Comparison of ENCODE assay signal across 16 cellular contexts in genomic region chr4:17173300-17173699, GRCh38.
DNase-seq lines count a peak whose midpoint lies in the region; ATAC-seq and TF ChIP-seq lines count a peak whose summit lies in the region.
"Had no signal": no experiment of that assay in that cellular context is flagged by ENCODE, and none has a peak within 500 bp of the region (broad histone marks: within the 10 kb centered on the region; RNA-seq: fewer than 3 reads in every experiment).

No MANE protein-coding gene starts in this region.

- no peaks in the 10 kb centered on the region for H3K9me2 ChIP-seq in MM.1S (replicated peaks; ENCODE audit: insufficient read depth, low read length)

- H3K36me3 Mint-ChIP-seq in endodermal cell (ENCODE audit: low read depth) (no peaks in the 10 kb centered on the region), nephron progenitor cell (ENCODE audit: low read depth) (no peaks in the 10 kb centered on the region)
- H3K36me3 Mint-ChIP-seq: brain had no signal

- H3K4me3 ChIP-seq in GM12864 (ENCODE audit: low read depth, low read length) (no peak overlapping the region), MM.1S (ENCODE audit: low read length) (no peak overlapping the region), endodermal cell (ENCODE audit: low read length) (no peak overlapping the region), lower lobe of right lung (no peak overlapping the region)
- H3K4me3 ChIP-seq: esophagus muscularis mucosa had no signal

- TF ChIP-seq CTCF in GM12864 (IDR thresholded peaks at IDR 0.05; ENCODE audit: low read depth, low read length, missing control alignments) = peak; percentile 59
- 0 out of 2 replicates have a peak, but pooled peaks have one; percentile 10 for TF ChIP-seq CTCF in MM.1S (IDR thresholded peaks at IDR 0.05; ENCODE audit: low read length)
- peak; percentile 82 for TF ChIP-seq CTCF in endodermal cell (conservative IDR thresholded peaks at IDR 0.05)
- peak; percentile 36 for TF ChIP-seq CTCF in nephron progenitor cell (IDR thresholded peaks at IDR 0.05)
- TF ChIP-seq CTCF in lower lobe of right lung (IDR thresholded peaks at IDR 0.05) = no peak

- no peak overlapping the region for H3K27ac ChIP-seq in MM.1S (ENCODE audit: low read length)
- H3K27ac ChIP-seq in endodermal cell (ENCODE audit: low read depth, low read length) = no peak overlapping the region
- no peak overlapping the region for H3K27ac ChIP-seq in lower lobe of right lung
- H3K27ac ChIP-seq: esophagus muscularis mucosa had no signal

- H3K27ac Mint-ChIP-seq in endodermal cell = no peak overlapping the region
- H3K27ac Mint-ChIP-seq in nephron progenitor cell = peak overlapping the region; percentile 49
- H3K27ac Mint-ChIP-seq: activated B cell treated with CpG ODN at 0.5 μM for 24 hours, brain had no signal

- H3K9ac ChIP-seq in MM.1S (ENCODE audit: low read length) (no peak overlapping the region), endodermal cell (ENCODE audit: extremely low read depth, low read length, poor library complexity, severe bottlenecking) (no peak overlapping the region)

- no peak for ATAC-seq in lower lobe of right lung
- ATAC-seq: stimulated activated naive CD8-positive, alpha-beta T cell treated with anti-CD3 and anti-CD28 coated beads, Interleukin-15, Interleukin-2, amounts not matched to agents 100 U/mL and 50 U/mL, for 24 hours had no signal

- H3K9me3 Mint-ChIP-seq in endodermal cell = no peaks in the 10 kb centered on the region
- H3K9me3 Mint-ChIP-seq in nephron progenitor cell = no peaks in the 10 kb centered on the region
- H3K9me3 Mint-ChIP-seq: activated B cell treated with CpG ODN at 0.5 μM for 24 hours had no signal

- H3K4me3 Mint-ChIP-seq in endodermal cell (no peak overlapping the region), nephron progenitor cell (no peak overlapping the region)
- H3K4me3 Mint-ChIP-seq: activated B cell treated with CpG ODN at 0.5 μM for 24 hours, brain had no signal

- no peak overlapping the region for H2AFZ ChIP-seq in MM.1S (ENCODE audit: low read length)

- DNase-seq in GM12864 (ENCODE audit: low read depth) (peak; percentile 24), MM.1S (no peak), endodermal cell (peak; percentile 82), nephron progenitor cell (peak; percentile 20), lower lobe of right lung (no peak)
- DNase-seq in effector CD8-positive, alpha-beta T cell (lab: John Stamatoyannopoulos, UW) = no peak
- no peak for DNase-seq in activated CD8-positive, alpha-beta memory T cell treated with anti-CD3 and anti-CD28 coated beads for 24 hours
- no peak for DNase-seq in activated T-cell treated with anti-CD3 and anti-CD28 coated beads, Interleukin-2, amount 50 U/mL, for 1 hour
- DNase-seq: activated B cell treated with CpG ODN at 0.5 μM for 24 hours; DMS79; KBM-7; occipital lobe; SHP77; stimulated activated naive CD8-positive, alpha-beta T cell treated with anti-CD3 and anti-CD28 coated beads, Interleukin-15, Interleukin-2, amounts not matched to agents 100 U/mL and 50 U/mL, for 24 hours had no signal

- H3F3A ChIP-seq in MM.1S (ENCODE audit: insufficient read depth, low read length) = no peaks in the 10 kb centered on the region

- H3K4me1 ChIP-seq in MM.1S (ENCODE audit: low read length) (no peaks in the 10 kb centered on the region), endodermal cell (ENCODE audit: control insufficient read depth, insufficient read depth, low read length) (no peaks in the 10 kb centered on the region), lower lobe of right lung (no peaks in the 10 kb centered on the region)

- no peaks in the 10 kb centered on the region for H3K79me2 ChIP-seq in MM.1S (ENCODE audit: low read length)

- no peaks in the 10 kb centered on the region for H3K36me3 ChIP-seq in MM.1S (replicated peaks; ENCODE audit: insufficient read depth, low read length)
- no peaks in the 10 kb centered on the region for H3K36me3 ChIP-seq in endodermal cell (ENCODE audit: control insufficient read depth, insufficient read depth, low read length)
- H3K36me3 ChIP-seq in lower lobe of right lung = no peaks in the 10 kb centered on the region
- H3K36me3 ChIP-seq: esophagus muscularis mucosa had no signal

- H4K20me1 ChIP-seq in MM.1S (ENCODE audit: insufficient read depth, low read length) = no peaks in the 10 kb centered on the region

- no peaks in the 10 kb centered on the region for H3K27me3 ChIP-seq in MM.1S (replicated peaks; ENCODE audit: insufficient read depth, low read length)
- H3K27me3 ChIP-seq in endodermal cell (ENCODE audit: control insufficient read depth, insufficient read depth, low read length, poor library complexity, severe bottlenecking) = no peaks in the 10 kb centered on the region
- H3K27me3 ChIP-seq in lower lobe of right lung (ENCODE audit: low read depth) = no peaks in the 10 kb centered on the region
- H3K27me3 ChIP-seq: esophagus muscularis mucosa had no signal

- intact Hi-C loops in lower lobe of right lung (cut with DNase I) = no loop called here

- H3K9me3 ChIP-seq in MM.1S (replicated peaks; ENCODE audit: insufficient read depth, low read length) (no peaks in the 10 kb centered on the region), endodermal cell (ENCODE audit: control insufficient read depth, low read length) (no peaks in the 10 kb centered on the region), lower lobe of right lung (no peaks in the 10 kb centered on the region)
- H3K9me3 ChIP-seq: esophagus muscularis mucosa had no signal

- 48 to 60% methylated on average over 5 of the region's 5 CpGs for WGBS in endodermal cell (ENCODE audit: insufficient coverage in 1 of 2, insufficient read length in 1 of 2), 2 experiments

- no peak overlapping the region for H3K4me2 ChIP-seq in MM.1S (ENCODE audit: low read depth, low read length)

- H3K27me3 Mint-ChIP-seq in endodermal cell (ENCODE audit: insufficient read depth) (no peaks in the 10 kb centered on the region), nephron progenitor cell (ENCODE audit: low read depth, poor library complexity) (peaks cover 3% of the 10 kb centered on the region)
- H3K27me3 Mint-ChIP-seq: activated B cell treated with CpG ODN at 0.5 μM for 24 hours, brain had no signal

- H3K4me1 Mint-ChIP-seq in endodermal cell (peaks cover 13% of the 10 kb centered on the region), nephron progenitor cell (peaks cover 35% of the 10 kb centered on the region)
- H3K4me1 Mint-ChIP-seq: activated B cell treated with CpG ODN at 0.5 μM for 24 hours had no signal

Comparison
In these comparisons a context has a peak if more than half of its experiments do, and no peak if none do; other contexts are left out.
1. DNase-seq: peak in GM12864 (single experiment), endodermal cell (single experiment) and nephron progenitor cell (single experiment); none in MM.1S (single experiment), effector CD8-positive, alpha-beta T cell (single experiment), activated CD8-positive, alpha-beta memory T cell treated with anti-CD3 and anti-CD28 coated beads for 24 hours (single experiment), lower lobe of right lung (single experiment) and activated T-cell treated with anti-CD3 and anti-CD28 coated beads, Interleukin-2, amount 50 U/mL, for 1 hour (single experiment).